ENCODE assay signal across 8 cellular contexts in genomic region chr10:110872984-110873569, GRCh38. TPM values are rescaled to one million over a fixed set of nuclear protein-coding genes. Genes with fewer than 3 reads are reported as not detected.
DNase-seq lines count a peak whose midpoint lies in the region; ATAC-seq, FAIRE-seq and TF ChIP-seq lines count a peak whose summit lies in the region.

No MANE protein-coding gene starts in this region.

- peaks cover 28% of the 10 kb centered on the region for H3K4me1 ChIP-seq in OCI-LY3 (ENCODE audit: low read length)
- peaks cover 15 to 31% (median 25%) of the 10 kb centered on the region in 3 donors for H3K4me1 ChIP-seq in pancreas

- H3K79me2 ChIP-seq in OCI-LY3 (ENCODE audit: low read length): peaks cover 18% of the 10 kb centered on the region

- no peaks in the 10 kb centered on the region for H3K9me3 Mint-ChIP-seq in endothelial cell (ENCODE audit: unreplicated experiment)

- ATAC-seq in pancreas (no peak), HG02970 (IDR thresholded peaks at IDR 0.05; ENCODE audit: low FRiP score, unreplicated experiment) (no peak)

- 0 out of 2 replicates have a peak overlapping the region, but pooled peaks have one; percentile 38 for H2AFZ ChIP-seq in OCI-LY3 (ENCODE audit: low read depth, low read length)

- H3K27ac ChIP-seq in OCI-LY3 (ENCODE audit: low read length) (peak overlapping the region; percentile 77), pancreas (peak overlapping the region; percentile 96 to 100 (median 98))

- no peak for TF ChIP-seq CTCF in OCI-LY3 (IDR thresholded peaks at IDR 0.05; ENCODE audit: low read depth, low read length)
- TF ChIP-seq CTCF in endothelial cell (IDR thresholded peaks at IDR 0.05; ENCODE audit: unreplicated experiment): no peak
- no peak for TF ChIP-seq CTCF in pancreas (IDR thresholded peaks at IDR 0.05)

- no peak for FAIRE-seq in pancreas (lab: Jason Lieb, UNC)

- H3K4me1 Mint-ChIP-seq in endothelial cell (ENCODE audit: unreplicated experiment): peaks cover 38% of the 10 kb centered on the region

- H3K4me3 ChIP-seq in OCI-LY3 (ENCODE audit: low read length): peak overlapping the region; percentile 89
- H3K4me3 ChIP-seq in pancreas: peak overlapping the region; percentile 88 to 98 (median 96)

- H3K36me3 Mint-ChIP-seq in endothelial cell (ENCODE audit: low read depth, unreplicated experiment): peaks cover 16% of the 10 kb centered on the region

- DNase-seq in G401 (ENCODE audit: low spot score) (peak; percentile 50), endothelial cell (ENCODE audit: low spot score) (no peak), pancreas (no peak), H4 (ENCODE audit: low spot score) (no peak), NCI-H2171 (lab: John Stamatoyannopoulos, UW) (no peak)
- no peak for DNase-seq in stimulated activated CD8-positive, alpha-beta memory T cell treated with anti-CD3 and anti-CD28 coated beads, Interleukin-4, amount 100 ng/mL, for 48 hours

- H3K27me3 ChIP-seq in OCI-LY3 (ENCODE audit: low read depth, low read length) (no peaks in the 10 kb centered on the region), pancreas (no peaks in the 10 kb centered on the region)

- peak overlapping the region; percentile 94 for H3K27ac Mint-ChIP-seq in endothelial cell (ENCODE audit: unreplicated experiment)

- peak overlapping the region; percentile 100 for H3K4me2 ChIP-seq in OCI-LY3 (ENCODE audit: low read length)

- H3K9me3 ChIP-seq in OCI-LY3 (ENCODE audit: insufficient read depth, low read length) (no peaks in the 10 kb centered on the region), pancreas (no peaks in the 10 kb centered on the region)

- peak overlapping the region; percentile 94 for H3K4me3 Mint-ChIP-seq in endothelial cell (ENCODE audit: unreplicated experiment)

- 0 to 1% methylated on average over 9 of the region's 9 CpGs for WGBS in pancreas, 2 donors

- no peaks in the 10 kb centered on the region for H4K20me1 ChIP-seq in OCI-LY3 (ENCODE audit: insufficient read depth, low read length)

- in situ Hi-C loops in G401 (cut with HindIII; ENCODE audit: low sequenced_read_pairs): no loop called here

- H3K36me3 ChIP-seq in OCI-LY3 (replicated peaks; ENCODE audit: low read depth, low read length) (peaks cover 3% of the 10 kb centered on the region), pancreas (peaks cover under 1 to 21% (median 7%) of the 10 kb centered on the region in 3 donors)

- H3K9ac ChIP-seq in OCI-LY3 (ENCODE audit: low read length): peak overlapping the region; percentile 90

- H3K27me3 Mint-ChIP-seq in endothelial cell (ENCODE audit: unreplicated experiment): peaks cover 19% of the 10 kb centered on the region

- intact Hi-C loops in pancreas (cut with DNase I): no loop called here

RNA-seq across cellular contexts. Expression of gene PDCD4, which starts 1.3 kb away (rescaled TPM):
- total RNA-seq in G401 (2014; rRNA removed; shearing (Covaris generic)): 10.8 and 43.0 TPM in 2 replicates
- 50.4 TPM for total RNA-seq in endothelial cell (ENCODE audit: unreplicated experiment)
- total RNA-seq in pancreas: 100 to 1,000 TPM; 323 to 679 (median 523) TPM
- polyA plus RNA-seq in pancreas: 100 to 1,000 TPM; 283 to 352 TPM
- 32.6 and 36.8 TPM in 2 replicates for total RNA-seq in H4 (2014; rRNA removed; shearing (Covaris generic))

RNA-seq across cellular contexts. Expression of gene BBIP1, which starts 45.9 kb away (rescaled TPM):
- 18.7 and 20.5 TPM in 2 replicates for total RNA-seq in G401 (2014; rRNA removed; shearing (Covaris generic))
- total RNA-seq in endothelial cell (ENCODE audit: unreplicated experiment) (23.6 TPM), pancreas (10 to 100 TPM in 1 of 6 donors, 1 to 10 TPM in 5; 4.2 to 12.4 (median 6.8) TPM)
- polyA plus RNA-seq in pancreas: 10 to 100 TPM; 15.0 to 21.1 TPM
- total RNA-seq in H4 (2014; rRNA removed; shearing (Covaris generic)): 21.5 and 43.3 TPM in 2 replicates

RNA-seq across cellular contexts. Expression of gene SHOC2, which starts 46.3 kb away (rescaled TPM):
- 9.4 and 14.2 TPM in 2 replicates for total RNA-seq in G401 (2014; rRNA removed; shearing (Covaris generic))
- total RNA-seq in endothelial cell (ENCODE audit: unreplicated experiment): 48.9 TPM
- total RNA-seq in pancreas: 10 to 100 TPM; 22.2 to 39.8 (median 26.4) TPM
- 10 to 100 TPM in 1 of 2 donors, 1 to 10 TPM in 1; 8.4 to 14.3 TPM for polyA plus RNA-seq in pancreas
- total RNA-seq in H4 (2014; rRNA removed; shearing (Covaris generic)): 20.8 and 29.0 TPM in 2 replicates
